2 cellular contexts compared by ENCODE assay signal in the genomic region with DNA sequence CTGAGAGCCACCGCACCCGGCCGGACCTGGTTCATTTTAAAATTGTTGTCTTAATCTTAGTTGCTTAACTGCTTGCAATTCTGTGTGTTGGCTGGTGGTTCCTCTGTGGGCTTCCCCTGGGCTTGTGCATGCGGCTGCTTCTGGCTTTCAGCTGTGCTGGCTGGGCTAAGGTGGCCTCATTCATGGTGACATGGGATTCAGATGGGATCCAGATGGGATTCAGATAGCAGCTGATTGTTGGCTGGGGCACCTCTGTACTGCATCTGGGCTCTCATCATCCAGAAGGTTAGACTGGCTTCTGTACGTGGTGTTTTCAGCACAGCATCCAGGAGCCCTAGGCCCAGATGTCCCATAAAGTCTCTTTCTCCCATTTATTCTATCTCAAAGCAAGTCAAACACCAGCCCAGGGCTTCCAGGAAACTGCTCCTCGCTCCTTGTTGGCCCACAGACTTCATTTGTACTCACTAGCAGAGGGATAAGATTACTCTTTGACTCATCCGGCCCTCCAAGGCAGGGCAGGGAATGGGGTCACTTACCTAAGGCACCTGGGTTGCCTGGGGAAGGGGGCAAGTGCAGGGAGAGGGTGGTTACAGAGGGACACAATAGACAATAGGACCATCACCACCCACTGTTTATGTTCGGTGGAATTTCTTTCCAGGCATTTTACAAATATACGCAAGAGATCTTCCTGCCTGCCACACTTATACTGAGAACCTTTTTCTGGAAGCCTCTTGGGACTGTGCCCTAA.
TF ChIP-seq lines count a peak whose summit lies in the region.

No MANE protein-coding gene starts in this region.

TF ChIP-seq in IMR-90, 13 proteins besides CTCF, POLR2A, EP300 and RAD21:
- no peak for TF ChIP-seq MXI1 (IDR thresholded peaks at IDR 0.05; ENCODE audit: borderline replicate concordance, low read depth, low read length)
- no peak for TF ChIP-seq MAFK (IDR thresholded peaks at IDR 0.05; ENCODE audit: low read depth, low read length)
- TF ChIP-seq, protein P1, sequence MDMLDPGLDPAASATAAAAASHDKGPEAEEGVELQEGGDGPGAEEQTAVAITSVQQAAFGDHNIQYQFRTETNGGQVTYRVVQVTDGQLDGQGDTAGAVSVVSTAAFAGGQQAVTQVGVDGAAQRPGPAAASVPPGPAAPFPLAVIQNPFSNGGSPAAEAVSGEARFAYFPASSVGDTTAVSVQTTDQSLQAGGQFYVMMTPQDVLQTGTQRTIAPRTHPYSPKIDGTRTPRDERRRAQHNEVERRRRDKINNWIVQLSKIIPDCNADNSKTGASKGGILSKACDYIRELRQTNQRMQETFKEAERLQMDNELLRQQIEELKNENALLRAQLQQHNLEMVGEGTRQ (IDR thresholded peaks at IDR 0.05; ENCODE audit: low read depth, low read length): no peak
- TF ChIP-seq FOS (IDR thresholded peaks at IDR 0.05; ENCODE audit: low read depth, low read length): no peak
- no peak for TF ChIP-seq BHLHE40 (IDR thresholded peaks at IDR 0.05; ENCODE audit: low read depth, low read length)
- TF ChIP-seq RFX5 (IDR thresholded peaks at IDR 0.05; ENCODE audit: low read depth, low read length): no peak
- TF ChIP-seq RCOR1 (IDR thresholded peaks at IDR 0.05; ENCODE audit: insufficient replicate concordance, low read length): no peak
- TF ChIP-seq CEBPB (IDR thresholded peaks at IDR 0.05; ENCODE audit: low read depth, low read length): no peak

TF ChIP-seq in H1, 55 proteins besides CTCF, POLR2A, EP300 and RAD21:
- no peak for TF ChIP-seq TEAD4 (IDR thresholded peaks at IDR 0.05; ENCODE audit: low read depth, low read length)
